In the genomic region with DNA sequence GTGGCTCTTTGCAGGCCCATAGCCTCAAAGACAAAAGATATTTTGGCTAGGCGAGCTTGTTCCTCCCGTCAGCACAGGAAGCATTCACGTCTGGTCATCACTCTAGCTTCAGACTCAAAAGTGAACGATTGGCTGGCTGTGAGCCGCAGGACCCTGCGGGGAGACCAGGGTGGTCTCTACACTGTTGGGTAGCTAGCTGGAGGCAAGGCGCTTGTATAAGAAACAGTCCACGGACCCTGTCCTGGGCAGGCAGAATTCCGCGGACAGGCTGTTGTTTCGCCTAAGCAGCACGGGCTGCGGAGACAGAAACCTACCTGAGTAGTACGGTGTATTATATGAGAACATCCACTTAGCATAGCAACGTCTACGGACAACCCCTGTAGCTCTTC, we compare ENCODE assay signal across 8 cellular contexts. TPM values are rescaled to one million over a fixed set of nuclear protein-coding genes. Genes with fewer than 3 reads are reported as not detected.
DNase-seq lines count a peak whose midpoint lies in the region; ATAC-seq lines count a peak whose summit lies in the region.

No MANE protein-coding gene starts in this region.

- H3K9me3 Mint-ChIP-seq in activated T-cell treated with anti-CD3 and anti-CD28 coated beads, Interleukin-2, amount 50 U/mL, for 24 hours, result no peaks in the 10 kb centered on the region
- H3K9me3 Mint-ChIP-seq in activated CD8-positive, alpha-beta T cell treated with anti-CD3 and anti-CD28 coated beads, Interleukin-2, amount 10 ng/mL, durations not matched to agents 7 days and 5 days (ENCODE audit: insufficient read depth), result no peaks in the 10 kb centered on the region

- peak overlapping the region; percentile 96 for H3K27ac Mint-ChIP-seq in activated T-cell treated with anti-CD3 and anti-CD28 coated beads, Interleukin-2, amount 50 U/mL, for 24 hours
- peak overlapping the region; percentile 98 for H3K27ac Mint-ChIP-seq in activated CD8-positive, alpha-beta T cell treated with anti-CD3 and anti-CD28 coated beads, Interleukin-2, amount 10 ng/mL, durations not matched to agents 7 days and 5 days

- H3K4me1 Mint-ChIP-seq in activated T-cell treated with anti-CD3 and anti-CD28 coated beads, Interleukin-2, amount 50 U/mL, for 24 hours (ENCODE audit: low read depth), result peaks cover 60% of the 10 kb centered on the region
- peaks cover 47% of the 10 kb centered on the region for H3K4me1 Mint-ChIP-seq in activated CD8-positive, alpha-beta T cell treated with anti-CD3 and anti-CD28 coated beads, Interleukin-2, amount 10 ng/mL, durations not matched to agents 7 days and 5 days (ENCODE audit: low read depth)

- CTCF ChIA-PET in activated CD8-positive, alpha-beta T cell treated with anti-CD3 and anti-CD28 coated beads, Interleukin-2, amount 10 ng/mL, durations not matched to agents 7 days and 5 days (lab: Charles Lee), result interaction anchor here (0.8 to 1.2 kb wide), 6 partner anchors 28 to 408 kb away, joined by 3 to 5 read pairs (median 3); a partner anchor contains a TSS

- peaks cover 36% of the 10 kb centered on the region for H3K36me3 Mint-ChIP-seq in activated T-cell treated with anti-CD3 and anti-CD28 coated beads, Interleukin-2, amount 50 U/mL, for 24 hours (ENCODE audit: low read depth)
- peaks cover 40% of the 10 kb centered on the region for H3K36me3 Mint-ChIP-seq in activated CD8-positive, alpha-beta T cell treated with anti-CD3 and anti-CD28 coated beads, Interleukin-2, amount 10 ng/mL, durations not matched to agents 7 days and 5 days (ENCODE audit: low read depth)

- POLR2A ChIA-PET in activated CD8-positive, alpha-beta T cell treated with anti-CD3 and anti-CD28 coated beads, Interleukin-2, amount 10 ng/mL, durations not matched to agents 7 days and 5 days (lab: Charles Lee), result interaction anchor here (0.8 to 7.5 kb wide), 9 partner anchors 9 to 356 kb away, joined by 3 to 175 read pairs (median 6); a partner anchor contains a TSS

- H3K27me3 Mint-ChIP-seq in activated T-cell treated with anti-CD3 and anti-CD28 coated beads, Interleukin-2, amount 50 U/mL, for 24 hours, result no peaks in the 10 kb centered on the region
- H3K27me3 Mint-ChIP-seq in activated CD8-positive, alpha-beta T cell treated with anti-CD3 and anti-CD28 coated beads, Interleukin-2, amount 10 ng/mL, durations not matched to agents 7 days and 5 days (ENCODE audit: low read depth), result no peaks in the 10 kb centered on the region

- H3K4me3 Mint-ChIP-seq in activated T-cell treated with anti-CD3 and anti-CD28 coated beads, Interleukin-2, amount 50 U/mL, for 24 hours, result peak overlapping the region; percentile 95
- H3K4me3 Mint-ChIP-seq in activated CD8-positive, alpha-beta T cell treated with anti-CD3 and anti-CD28 coated beads, Interleukin-2, amount 10 ng/mL, durations not matched to agents 7 days and 5 days, result peak overlapping the region; percentile 96

- H3K4me3 ChIP-seq in iPS-11a (ENCODE audit: low read depth, low read length), result peak overlapping the region; percentile 81

- ATAC-seq in HG02943 (IDR thresholded peaks at IDR 0.05; ENCODE audit: low read depth, unreplicated experiment), result peak; percentile 12
- peak; percentile 6 for ATAC-seq in activated CD8-positive, alpha-beta T cell treated with anti-CD3 and anti-CD28 coated beads, Interleukin-2, amount 10 ng/mL, durations not matched to agents 7 days and 5 days

- DNase-seq in activated T-cell treated with anti-CD3 and anti-CD28 coated beads, Interleukin-2, amount 50 U/mL, for 24 hours, result no peak
- no peak for DNase-seq in activated T-cell treated with anti-CD3 and anti-CD28 coated beads, Interleukin-2, amount 50 U/mL, for 1 hour
- peak; percentile 29 for DNase-seq in activated CD8-positive, alpha-beta T cell treated with anti-CD3 and anti-CD28 coated beads, Interleukin-2, amount 10 ng/mL, durations not matched to agents 7 days and 5 days
- DNase-seq in stimulated activated CD8-positive, alpha-beta memory T cell treated with anti-CD3 and anti-CD28 coated beads, Interleukin-4, amount 100 ng/mL, for 48 hours, result peak; percentile 66
- no peak for DNase-seq in NK-92 (lab: John Stamatoyannopoulos, UW; ENCODE audit: unreplicated experiment)
- DNase-seq in stimulated activated CD4-positive, alpha-beta T cell treated with anti-CD3 and anti-CD28 coated beads, Interleukin-12 subunit alpha, Interleukin-12 subunit beta, amount 100 ng/mL, for 4 hours, result no peak

RNA-seq across cellular contexts. Expression of a gene that starts 29.6 kb away (rescaled TPM):
- total RNA-seq in activated CD8-positive, alpha-beta T cell treated with anti-CD3 and anti-CD28 coated beads, Interleukin-2, amount 10 ng/mL, durations not matched to agents 7 days and 5 days, result 10 to 100 TPM; 98.2 to 98.6 TPM

RNA-seq across cellular contexts. Expression of a gene that starts 29.8 kb away (rescaled TPM):
- total RNA-seq in activated CD8-positive, alpha-beta T cell treated with anti-CD3 and anti-CD28 coated beads, Interleukin-2, amount 10 ng/mL, durations not matched to agents 7 days and 5 days, result 1 to 10 TPM; 1.4 to 1.5 TPM

RNA-seq across cellular contexts. Expression of a gene that starts 40.3 kb away (rescaled TPM):
- not detected for total RNA-seq in activated CD8-positive, alpha-beta T cell treated with anti-CD3 and anti-CD28 coated beads, Interleukin-2, amount 10 ng/mL, durations not matched to agents 7 days and 5 days

Comparison
In these comparisons a context has a peak if more than half of its experiments do, and no peak if none do; other contexts are left out.
1. DNase-seq: peak in activated CD8-positive, alpha-beta T cell treated with anti-CD3 and anti-CD28 coated beads, Interleukin-2, amount 10 ng/mL, durations not matched to agents 7 days and 5 days (single experiment) and stimulated activated CD8-positive, alpha-beta memory T cell treated with anti-CD3 and anti-CD28 coated beads, Interleukin-4, amount 100 ng/mL, for 48 hours (single experiment); none in activated T-cell treated with anti-CD3 and anti-CD28 coated beads, Interleukin-2, amount 50 U/mL, for 24 hours (single experiment), activated T-cell treated with anti-CD3 and anti-CD28 coated beads, Interleukin-2, amount 50 U/mL, for 1 hour (single experiment), NK-92 (single experiment) and stimulated activated CD4-positive, alpha-beta T cell treated with anti-CD3 and anti-CD28 coated beads, Interleukin-12 subunit alpha, Interleukin-12 subunit beta, amount 100 ng/mL, for 4 hours (single experiment).